In genomic region chr15:63915209-63915887, GRCh38 we compare ENCODE assay signal across 1 cellular context.
A peak's percentile ranks its signal among the peaks of the same experiment; 100 is the strongest.
TF ChIP-seq lines count a peak whose summit lies in the region.

No MANE protein-coding gene starts in this region.

TF ChIP-seq in HEK293, 187 proteins besides CTCF, POLR2A, EP300 and RAD21 (continued from another document and continues in another):
- TF ChIP-seq ZNF600 (tag by site-specific recombination; IDR thresholded peaks at IDR 0.05) = peak; percentile 56; the same call in 1 of the 2 replicates
- no peak for TF ChIP-seq ZNF473 (tag by site-specific recombination; IDR thresholded peaks at IDR 0.05)
- TF ChIP-seq ZNF223 (tag by site-specific recombination; IDR thresholded peaks at IDR 0.05) = no peak
- no peak for TF ChIP-seq ZNF341 (tag by site-specific recombination; IDR thresholded peaks at IDR 0.05; ENCODE audit: low read depth)
- no peak for TF ChIP-seq MZF1 (tag by site-specific recombination; IDR thresholded peaks at IDR 0.05; ENCODE audit: borderline replicate concordance)
- TF ChIP-seq KLF17 (tag by site-specific recombination; IDR thresholded peaks at IDR 0.05) = 0 out of 2 replicates have a peak, but pooled peaks have one; percentile 25
- peak; percentile 69 for TF ChIP-seq ZNF629 (tag by site-specific recombination; IDR thresholded peaks at IDR 0.05)
- peak; percentile 57; the same call in 1 of the 2 replicates for TF ChIP-seq PATZ1 (tag by site-specific recombination; IDR thresholded peaks at IDR 0.05)
- TF ChIP-seq ZNF239 (tag by site-specific recombination; IDR thresholded peaks at IDR 0.05) = no peak
- TF ChIP-seq ZNF548 (tag by site-specific recombination; IDR thresholded peaks at IDR 0.05) = no peak
- TF ChIP-seq ZFP3 (tag by site-specific recombination; IDR thresholded peaks at IDR 0.05; ENCODE audit: low read depth) = no peak
- TF ChIP-seq ZNF580 (tag by site-specific recombination; IDR thresholded peaks at IDR 0.05) = no peak
- 0 out of 2 replicates have a peak, but pooled peaks have one; percentile 72 for TF ChIP-seq ZNF660 (tag by site-specific recombination; IDR thresholded peaks at IDR 0.05)
- TF ChIP-seq REPIN1 (tag by site-specific recombination; IDR thresholded peaks at IDR 0.05; ENCODE audit: low read depth) = no peak
- no peak for TF ChIP-seq TSHZ1 (tag by site-specific recombination; IDR thresholded peaks at IDR 0.05; ENCODE audit: borderline replicate concordance)
- no peak for TF ChIP-seq ZBTB7A (tag by site-specific recombination; IDR thresholded peaks at IDR 0.05; ENCODE audit: low read depth)
- TF ChIP-seq ZBTB44 (tag by site-specific recombination; IDR thresholded peaks at IDR 0.05) = no peak
- TF ChIP-seq PRDM10 (tag by site-specific recombination; IDR thresholded peaks at IDR 0.05) = no peak
- TF ChIP-seq ZNF623 (tag by site-specific recombination; IDR thresholded peaks at IDR 0.05) = no peak
- no peak for TF ChIP-seq ZNF214 (tag by site-specific recombination; IDR thresholded peaks at IDR 0.05; ENCODE audit: borderline replicate concordance)
- TF ChIP-seq ZNF48 (tag by site-specific recombination; IDR thresholded peaks at IDR 0.05) = no peak
- no peak for TF ChIP-seq ZSCAN30 (tag by site-specific recombination; IDR thresholded peaks at IDR 0.05)
- TF ChIP-seq ZBTB8A (tag by site-specific recombination; IDR thresholded peaks at IDR 0.05) = no peak
- no peak for TF ChIP-seq KLF7 (tag by site-specific recombination; IDR thresholded peaks at IDR 0.05; ENCODE audit: borderline replicate concordance)
- TF ChIP-seq ZNF449 (tag by site-specific recombination; IDR thresholded peaks at IDR 0.05) = 0 out of 2 replicates have a peak, but pooled peaks have one; percentile 31
- no peak for TF ChIP-seq ZSCAN23 (tag by site-specific recombination; IDR thresholded peaks at IDR 0.05)
- no peak for TF ChIP-seq ZNF510 (tag by site-specific recombination; IDR thresholded peaks at IDR 0.05; ENCODE audit: insufficient replicate concordance)
- no peak for TF ChIP-seq ZBTB6 (tag by site-specific recombination; IDR thresholded peaks at IDR 0.05)
- TF ChIP-seq PBX3 (CRISPR knock-in tag; IDR thresholded peaks at IDR 0.05) = no peak
- no peak for TF ChIP-seq ZNF488 (tag by site-specific recombination; IDR thresholded peaks at IDR 0.05)
- TF ChIP-seq ZNF169 (tag by site-specific recombination; IDR thresholded peaks at IDR 0.05) = no peak
- no peak for TF ChIP-seq ZSCAN16 (tag by site-specific recombination; IDR thresholded peaks at IDR 0.05)
- TF ChIP-seq ZNF324 (tag by site-specific recombination; IDR thresholded peaks at IDR 0.05) = 0 out of 2 replicates have a peak, but pooled peaks have one; percentile 20
- no peak for TF ChIP-seq ZNF837 (tag by site-specific recombination; IDR thresholded peaks at IDR 0.05)
- TF ChIP-seq ZBTB26 (tag by site-specific recombination; optimal IDR thresholded peaks at IDR 0.05) = no peak
- TF ChIP-seq ZNF626 (tag by site-specific recombination; IDR thresholded peaks at IDR 0.05) = no peak
- TF ChIP-seq KLF10 (tag by site-specific recombination; IDR thresholded peaks at IDR 0.05) = no peak
- no peak for TF ChIP-seq ZNF549 (tag by site-specific recombination; IDR thresholded peaks at IDR 0.05)
- peak; percentile 45; the same call in 1 of the 2 replicates for TF ChIP-seq SP7 (tag by site-specific recombination; IDR thresholded peaks at IDR 0.05)
- TF ChIP-seq ZNF398 (tag by site-specific recombination; IDR thresholded peaks at IDR 0.05) = 0 out of 2 replicates have a peak, but pooled peaks have one; percentile 28
